In the genomic region with DNA sequence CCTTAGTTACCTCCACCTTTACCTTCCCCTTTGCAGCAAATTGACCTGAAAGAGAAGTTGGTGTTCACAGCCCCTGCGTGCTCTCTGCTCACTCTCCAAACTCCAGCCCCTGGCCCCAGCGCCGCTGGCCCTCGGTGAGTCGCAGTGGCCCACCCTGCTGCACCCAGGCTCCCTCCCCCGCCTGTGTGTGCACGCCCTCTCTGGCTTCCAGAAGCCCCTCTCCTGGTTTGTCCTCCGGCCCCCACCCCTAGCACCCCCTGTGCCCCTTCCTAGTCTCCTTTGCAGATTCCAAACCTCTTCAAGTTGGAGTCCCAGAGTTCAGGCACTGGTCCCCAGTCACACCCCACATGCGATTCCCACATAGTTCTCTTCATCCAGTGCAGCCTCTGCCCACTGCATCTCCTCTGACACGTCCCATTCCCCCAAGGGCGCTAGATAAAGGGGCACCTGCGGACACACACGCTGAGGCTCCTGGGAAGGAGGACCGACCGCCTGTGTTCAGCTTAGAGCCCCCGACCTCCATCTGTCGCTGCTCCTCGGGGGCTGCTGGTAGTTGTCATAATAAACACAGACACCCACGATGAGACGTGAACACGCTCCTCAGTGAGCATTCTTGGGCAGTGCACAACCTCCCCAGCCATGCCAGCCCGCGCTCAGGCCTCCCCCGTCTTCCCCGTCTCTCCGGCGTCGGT, we compare ENCODE assay signal across 6 cellular contexts. TPM values are rescaled to one million over a fixed set of nuclear protein-coding genes. Genes with fewer than 3 reads are reported as not detected.
DNase-seq lines count a peak whose midpoint lies in the region; ATAC-seq and TF ChIP-seq lines count a peak whose summit lies in the region.

No MANE protein-coding gene starts in this region.

- POLR2A ChIA-PET in CD4-positive, alpha-beta T cell (lab: Charles Lee): interaction anchor here (0.6 to 2.1 kb wide), 17 partner anchors 10 to 368 kb away, joined by 3 to 25 read pairs (median 9); a partner anchor contains a TSS
- POLR2A ChIA-PET in T-cell (lab: Charles Lee): no interaction called here

- intact Hi-C loops in CD4-positive, alpha-beta T cell (cut with DNase I, micrococcal nuclease): loop anchor here (1.0 to 5.0 kb wide), 4 partner anchors 13 to 167 kb away; a partner anchor contains a TSS
- intact Hi-C loops in left lung (cut with DNase I): no loop called here

- TF ChIP-seq CTCF in CD4-positive, alpha-beta T cell (IDR thresholded peaks at IDR 0.05): no peak
- TF ChIP-seq CTCF in left lung (IDR thresholded peaks at IDR 0.05): no peak

- peaks cover 4% of the 10 kb centered on the region for H3K27me3 Mint-ChIP-seq in CD4-positive, alpha-beta T cell
- H3K27me3 Mint-ChIP-seq in T-cell: peaks cover 0 to 5% of the 10 kb centered on the region in 2 donors

- H3K4me1 Mint-ChIP-seq in CD4-positive, alpha-beta T cell (ENCODE audit: low read depth): peaks cover 40% of the 10 kb centered on the region
- H3K4me1 Mint-ChIP-seq in T-cell: peaks cover 42 to 45% (median 43%) of the 10 kb centered on the region in 3 donors

- peak overlapping the region; percentile 89 for H3K27ac Mint-ChIP-seq in CD4-positive, alpha-beta T cell
- H3K27ac Mint-ChIP-seq in T-cell: peak overlapping the region; percentile 61 to 72

- no peaks in the 10 kb centered on the region for H3K36me3 ChIP-seq in left lung

- H3K9me3 ChIP-seq in CD4-positive, alpha-beta T cell (ENCODE audit: control insufficient read depth, low read length): no peaks in the 10 kb centered on the region
- no peaks in the 10 kb centered on the region for H3K9me3 ChIP-seq in left lung

- H3K9me3 Mint-ChIP-seq in CD4-positive, alpha-beta T cell: no peaks in the 10 kb centered on the region
- H3K9me3 Mint-ChIP-seq in T-cell: no peaks in the 10 kb centered on the region

- DNase-seq in CD4-positive, alpha-beta T cell: peak in 1 of 10 experiments; percentile 19
- DNase-seq in T-cell: no peak
- DNase-seq in left lung: no peak
- DNase-seq in NK-92 treated with Interleukin-12 subunit alpha and Interleukin-12 subunit beta, amount 100 ng/mL, for 24 hours (lab: John Stamatoyannopoulos, UW): no peak
- DNase-seq in H4 (ENCODE audit: low spot score): no peak

- H3K4me3 ChIP-seq in left lung: peak overlapping the region; percentile 61 to 76

- CTCF ChIA-PET in CD4-positive, alpha-beta T cell (lab: Charles Lee): interaction anchor here (1.2 kb wide), 1 partner anchor 18 kb away, joined by 3 read pairs; no protein-coding TSS in a partner anchor
- CTCF ChIA-PET in T-cell (lab: Charles Lee): no interaction called here

- H3K4me3 Mint-ChIP-seq in CD4-positive, alpha-beta T cell: peak overlapping the region; percentile 93
- peak overlapping the region; percentile 84 to 89 (median 84) for H3K4me3 Mint-ChIP-seq in T-cell

- no peaks in the 10 kb centered on the region for H3K27me3 ChIP-seq in CD4-positive, alpha-beta T cell (ENCODE audit: control insufficient read depth, insufficient read depth, low read length)
- H3K27me3 ChIP-seq in left lung: peaks cover 4 to 22% of the 10 kb centered on the region in 2 donors

- no peak for ATAC-seq in CD4-positive, alpha-beta T cell (ENCODE audit: poor library complexity)
- ATAC-seq in T-cell (replicated peaks in 1 of 4) (peak in 1 of 4 experiments; percentile 2), left lung (peak; percentile 1), HG03095 (IDR thresholded peaks at IDR 0.05; ENCODE audit: unreplicated experiment) (no peak)

- H3K36me3 Mint-ChIP-seq in CD4-positive, alpha-beta T cell (ENCODE audit: low read depth): peaks cover 10% of the 10 kb centered on the region
- H3K36me3 Mint-ChIP-seq in T-cell: no peaks in the 10 kb centered on the region

- no peak overlapping the region for H3K27ac ChIP-seq in CD4-positive, alpha-beta T cell (ENCODE audit: low read depth, low read length)
- H3K27ac ChIP-seq in left lung: no peak overlapping the region

- peaks cover 25 to 54% of the 10 kb centered on the region in 2 donors for H3K4me1 ChIP-seq in left lung

RNA-seq across cellular contexts. Expression of a gene that starts 1.5 kb away (rescaled TPM):
- 10 to 100 TPM; 37.1 to 37.6 TPM for total RNA-seq in CD4-positive, alpha-beta T cell
- total RNA-seq in T-cell (10 to 100 TPM; 40.2 to 69.4 (median 66.3) TPM), left lung (10 to 100 TPM; 23.9 to 32.7 TPM)
- total RNA-seq in H4 (2014; rRNA removed; shearing (Covaris generic)): 14.5 and 15.3 TPM in 2 replicates

RNA-seq across cellular contexts. Expression of a gene that starts 14.0 kb away (rescaled TPM):
- 10 to 100 TPM; 14.1 to 15.7 TPM for total RNA-seq in CD4-positive, alpha-beta T cell
- 10 to 100 TPM; 23.2 to 68.4 (median 63.4) TPM for total RNA-seq in T-cell
- 10 to 100 TPM; 42.1 to 57.2 TPM for total RNA-seq in left lung
- total RNA-seq in H4 (2014; rRNA removed; shearing (Covaris generic)): 16.8 and 17.3 TPM in 2 replicates

RNA-seq across cellular contexts. Expression of a gene that starts 14.2 kb away (rescaled TPM):
- 10 to 100 TPM in 1 of 2 experiments, 1 to 10 TPM in 1; 8.2 to 10.3 TPM for total RNA-seq in CD4-positive, alpha-beta T cell
- total RNA-seq in T-cell (10 to 100 TPM in 1 of 5 donors, 1 to 10 TPM in 4; 5.1 to 13.4 (median 8.8) TPM), left lung (1 to 10 TPM; 4.1 to 4.5 TPM)
- 1.4 and 2.6 TPM in 2 replicates for total RNA-seq in H4 (2014; rRNA removed; shearing (Covaris generic))

RNA-seq across cellular contexts. Expression of a gene that starts 37.5 kb away (rescaled TPM):
- 1 to 10 TPM; 2.4 TPM for total RNA-seq in CD4-positive, alpha-beta T cell
- 1 to 10 TPM; 3.4 to 6.1 (median 5.6) TPM for total RNA-seq in T-cell
- total RNA-seq in left lung: 1 to 10 TPM; 1.8 to 3.1 TPM
- 0.18 and 0.19 TPM in 2 replicates for total RNA-seq in H4 (2014; rRNA removed; shearing (Covaris generic))

RNA-seq across cellular contexts. Expression of a gene that starts 39.4 kb away (rescaled TPM):
- 10 to 100 TPM; 23.7 to 23.9 TPM for total RNA-seq in CD4-positive, alpha-beta T cell
- total RNA-seq in T-cell (10 to 100 TPM; 27.6 to 53.4 (median 47.6) TPM), left lung (10 to 100 TPM; 43.2 to 52.4 TPM)
- total RNA-seq in H4 (2014; rRNA removed; shearing (Covaris generic)): 64.1 and 76.1 TPM in 2 replicates

Comparison
In these comparisons a context has a peak if more than half of its experiments do, and no peak if none do; other contexts are left out.
1. intact Hi-C loops: an anchor here in CD4-positive, alpha-beta T cell (1.0 to 5.0 kb wide); none called in left lung.